In the genomic region with DNA sequence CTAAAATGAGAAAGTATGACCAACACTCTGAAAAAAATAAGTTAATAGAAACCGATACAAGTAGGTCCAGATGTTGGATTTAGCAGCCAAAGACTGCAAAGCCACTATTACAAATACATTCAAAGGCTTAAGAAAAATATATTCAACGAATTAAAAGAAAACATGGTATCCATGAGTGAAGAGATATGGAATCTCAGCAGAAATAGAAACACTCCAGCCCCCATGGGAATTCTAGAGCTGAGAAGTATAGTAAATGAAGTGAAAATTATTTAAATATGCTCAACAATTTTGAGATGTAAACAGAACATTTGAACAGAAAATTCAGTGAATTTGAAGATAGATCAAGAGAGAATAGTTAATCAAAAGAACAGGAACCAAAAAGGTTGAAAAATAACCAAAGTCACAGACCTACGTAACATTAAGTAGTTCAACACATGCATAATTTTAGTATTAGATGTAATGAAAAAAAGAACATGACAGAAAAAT, we compare ENCODE assay signal across 22 cellular contexts.
"Had no signal": no experiment of that assay in that cellular context is flagged by ENCODE, and none has a peak within 500 bp of the region (broad histone marks: within the 10 kb centered on the region; RNA-seq: fewer than 3 reads in every experiment).

No MANE protein-coding gene starts in this region.

- H3K9me3 ChIP-seq: colonic mucosa, esophagus muscularis mucosa, gastrocnemius medialis, heart right ventricle, left lung, lower lobe of right lung, mucosa of descending colon had no signal

- H3K4me3 Mint-ChIP-seq: dendritic cell treated with granulocyte-macrophage colony-stimulating factor and Interleukin-4, amounts not matched to agents 40 ng/mL and 50 ng/mL, for 4 days; mesothelial cell of epicardium had no signal

- H3K9me3 Mint-ChIP-seq: dendritic cell treated with granulocyte-macrophage colony-stimulating factor and Interleukin-4, amounts not matched to agents 40 ng/mL and 50 ng/mL, for 4 days had no signal

- FAIRE-seq: endothelial cell of umbilical vein, islet of Langerhans, keratinocyte had no signal

- DNase-seq: cerebellar nuclear complex; colonic mucosa; cortex of kidney; effector CD8-positive, alpha-beta T cell; foreskin keratinocyte; gastrocnemius medialis; glutamatergic neuron; head of caudate nucleus; heart right ventricle; hippocampal formation; left cardiac atrium; left lung; left ventricle myocardium superior; lower lobe of right lung; mesenchymal stem cell; mucosa of descending colon had no signal

- H3K27ac Mint-ChIP-seq: dendritic cell treated with granulocyte-macrophage colony-stimulating factor and Interleukin-4, amounts not matched to agents 40 ng/mL and 50 ng/mL, for 4 days; mesothelial cell of epicardium had no signal

- H3K4me1 ChIP-seq: colonic mucosa, esophagus muscularis mucosa, foreskin keratinocyte, gastrocnemius medialis, heart right ventricle, left lung, lower lobe of right lung had no signal

- ATAC-seq: foreskin keratinocyte, gastrocnemius medialis, heart right ventricle, left cardiac atrium, left lung, left ventricle myocardium superior, lower lobe of right lung, mucosa of descending colon had no signal

- H3K27me3 ChIP-seq: colonic mucosa, gastrocnemius medialis, heart right ventricle, left lung had no signal

- H3K27ac ChIP-seq: colonic mucosa, esophagus muscularis mucosa, foreskin keratinocyte, gastrocnemius medialis, heart right ventricle, left lung, lower lobe of right lung had no signal

- H3K36me3 Mint-ChIP-seq: mesothelial cell of epicardium had no signal

- H3K36me3 ChIP-seq: colonic mucosa, esophagus muscularis mucosa, gastrocnemius medialis, heart right ventricle, left lung, lower lobe of right lung had no signal

- H3K4me3 ChIP-seq: colonic mucosa, esophagus muscularis mucosa, gastrocnemius medialis, heart right ventricle, left lung, lower lobe of right lung, mucosa of descending colon had no signal
